In genomic region chr10:59135275-59135674, GRCh38 we compare ENCODE assay signal across 18 cellular contexts. TPM values are rescaled to one million over a fixed set of nuclear protein-coding genes. Genes with fewer than 3 reads are reported as not detected.
DNase-seq lines count a peak whose midpoint lies in the region; ATAC-seq and TF ChIP-seq lines count a peak whose summit lies in the region.
"Had no signal": no experiment of that assay in that cellular context is flagged by ENCODE, and none has a peak within 500 bp of the region (broad histone marks: within the 10 kb centered on the region; RNA-seq: fewer than 3 reads in every experiment).

No MANE protein-coding gene starts in this region.

- no peaks in the 10 kb centered on the region for H3K27me3 ChIP-seq in Caco-2 (replicated peaks; ENCODE audit: control insufficient read depth, insufficient read depth, low read length)
- no peaks in the 10 kb centered on the region for H3K27me3 ChIP-seq in body of pancreas
- no peaks in the 10 kb centered on the region for H3K27me3 ChIP-seq in aorta (ENCODE audit: control insufficient read depth in 1 of 2, insufficient read depth in 2 of 2, low read length in 1 of 2)

- intact Hi-C loops in Caco-2 (cut with micrococcal nuclease; ENCODE audit: unreplicated experiment) (no loop called here), body of pancreas (cut with DNase I) (no loop called here), aorta (cut with DNase I) (no loop called here), left ventricle myocardium superior (cut with micrococcal nuclease) (no loop called here)

- DNase-seq in Caco-2 (peak; percentile 33 to 62), NAMALWA (ENCODE audit: low spot score) (peak; percentile 7), body of pancreas (peak; percentile 14 to 43 (median 35)), nephron progenitor cell (peak; percentile 6), aorta (no peak), left ventricle myocardium superior (no peak)
- DNase-seq: Calu3, GF-D8, NCI-H187 treated with DMSO at 0.1 percent for 48 hours, NCI-H2171, NCI-H446, NCI-H774, Right ventricle myocardium superior, T-helper 1 cell had no signal

- TF ChIP-seq POLR2A in body of pancreas (IDR thresholded peaks at IDR 0.05), result no peak

- ATAC-seq in body of pancreas, result peak; percentile 81
- ATAC-seq in aorta (ENCODE audit: low FRiP score), result no peak
- ATAC-seq in left ventricle myocardium superior, result no peak
- no peak for ATAC-seq in GM19351 (IDR thresholded peaks at IDR 0.05; ENCODE audit: unreplicated experiment)
- ATAC-seq: SK-N-SH treated with all-trans-retinoic acid at 6 μM for 48 hours had no signal

- H3K27ac ChIP-seq in body of pancreas, result no peak overlapping the region
- H3K27ac ChIP-seq in aorta (ENCODE audit: low read depth in 1 of 2, low read length in 2 of 2), result no peak overlapping the region

- TF ChIP-seq CTCF in Caco-2 (IDR thresholded peaks at IDR 0.05; ENCODE audit: insufficient read depth in 1 of 2, low read depth in 1 of 2, low read length in 1 of 2, severe bottlenecking in 1 of 2, unreplicated experiment in 1 of 2), result no peak
- TF ChIP-seq CTCF in body of pancreas (IDR thresholded peaks at IDR 0.05), result no peak
- no peak for TF ChIP-seq CTCF in nephron progenitor cell (IDR thresholded peaks at IDR 0.05)

- H3K4me1 Mint-ChIP-seq in Caco-2 (ENCODE audit: low read depth, unreplicated experiment) (peaks cover 13% of the 10 kb centered on the region), nephron progenitor cell (peaks cover 31% of the 10 kb centered on the region)
- H3K4me1 Mint-ChIP-seq: IgD-negative memory B cell had no signal

- H3K27me3 Mint-ChIP-seq in Caco-2 (ENCODE audit: insufficient read depth, unreplicated experiment), result no peaks in the 10 kb centered on the region
- no peaks in the 10 kb centered on the region for H3K27me3 Mint-ChIP-seq in nephron progenitor cell (ENCODE audit: low read depth, poor library complexity)
- H3K27me3 Mint-ChIP-seq: IgD-negative memory B cell had no signal

- H3K36me3 ChIP-seq in Caco-2 (ENCODE audit: control insufficient read depth, insufficient read depth, low read length) (no peaks in the 10 kb centered on the region), body of pancreas (replicated peaks in 1 of 2; ENCODE audit: insufficient read depth in 1 of 2, low read depth in 2 of 2) (no peaks in the 10 kb centered on the region), aorta (ENCODE audit: control insufficient read depth in 1 of 2, insufficient read depth in 2 of 2, low read length in 1 of 2) (no peaks in the 10 kb centered on the region)

- H3K9me3 Mint-ChIP-seq in Caco-2 (ENCODE audit: unreplicated experiment) (no peaks in the 10 kb centered on the region), nephron progenitor cell (no peaks in the 10 kb centered on the region)
- H3K9me3 Mint-ChIP-seq: IgD-negative memory B cell had no signal

- CTCF ChIA-PET in Caco-2 (lab: Charles Lee), result no interaction called here

- H3K4me3 Mint-ChIP-seq in Caco-2 (ENCODE audit: unreplicated experiment) (no peak overlapping the region), nephron progenitor cell (no peak overlapping the region)
- H3K4me3 Mint-ChIP-seq: IgD-negative memory B cell had no signal

- no peak overlapping the region for H3K27ac Mint-ChIP-seq in Caco-2 (ENCODE audit: unreplicated experiment)
- no peak overlapping the region for H3K27ac Mint-ChIP-seq in nephron progenitor cell
- H3K27ac Mint-ChIP-seq: IgD-negative memory B cell had no signal

- H3K36me3 Mint-ChIP-seq in Caco-2 (ENCODE audit: insufficient read depth, unreplicated experiment) (no peaks in the 10 kb centered on the region), nephron progenitor cell (ENCODE audit: low read depth) (no peaks in the 10 kb centered on the region)
- H3K36me3 Mint-ChIP-seq: IgD-negative memory B cell had no signal

- WGBS in body of pancreas, 2 donors, result 48 to 51% methylated on average over 3 of the region's 3 CpGs
- WGBS in aorta, 2 donors, result 64 to 81% methylated on average over 3 of the region's 3 CpGs

- POLR2A ChIA-PET in Caco-2 (lab: Charles Lee), result no interaction called here

- BruUV-seq in Caco-2 (replicated peaks; lab: Mats Ljungman, UMichigan), result no TSS peak

- no peaks in the 10 kb centered on the region for H3K9me3 ChIP-seq in Caco-2
- no peaks in the 10 kb centered on the region for H3K9me3 ChIP-seq in body of pancreas
- H3K9me3 ChIP-seq in aorta (ENCODE audit: control insufficient read depth, low read length), result no peaks in the 10 kb centered on the region

- peaks cover 9% of the 10 kb centered on the region for H3K4me1 ChIP-seq in Caco-2
- peaks cover 17% of the 10 kb centered on the region for H3K4me1 ChIP-seq in body of pancreas
- no peaks in the 10 kb centered on the region for H3K4me1 ChIP-seq in aorta (ENCODE audit: control insufficient read depth in 1 of 2, insufficient read depth in 2 of 2, low read length in 2 of 2)

- no peak overlapping the region for H3K4me3 ChIP-seq in Caco-2 (ENCODE audit: low read depth, low read length)
- H3K4me3 ChIP-seq in body of pancreas, result no peak overlapping the region
- H3K4me3 ChIP-seq in aorta (ENCODE audit: low read length in 2 of 2), result no peak overlapping the region

RNA-seq across cellular contexts. Expression of gene PHYHIPL, which starts 41.2 kb away (rescaled TPM):
- total RNA-seq in Caco-2 (2022) (48.1 and 50.2 TPM in 2 replicates), body of pancreas (1 to 10 TPM in 1 of 2 donors, under 1 TPM in 1; 0.33 to 4.9 TPM), aorta (under 1 TPM; 0.19 to 0.54 TPM), left ventricle myocardium superior (not detected)
- 1 to 10 TPM in 1 of 2 donors, under 1 TPM in 1; 0.54 to 2.3 TPM for polyA plus RNA-seq in aorta
- total RNA-seq: Calu3, Daoy, Right ventricle myocardium superior had no signal
- polyA plus RNA-seq: IgD-negative memory B cell had no signal

Comparison
In these comparisons a context has a peak if more than half of its experiments do, and no peak if none do; other contexts are left out.
1. DNase-seq: peak in Caco-2 (2 of 2), NAMALWA (single experiment), body of pancreas (4 of 4) and nephron progenitor cell (single experiment); none in aorta (0 of 2) and left ventricle myocardium superior (single experiment).